ENCODE assay signal across 13 cellular contexts in the genomic region with DNA sequence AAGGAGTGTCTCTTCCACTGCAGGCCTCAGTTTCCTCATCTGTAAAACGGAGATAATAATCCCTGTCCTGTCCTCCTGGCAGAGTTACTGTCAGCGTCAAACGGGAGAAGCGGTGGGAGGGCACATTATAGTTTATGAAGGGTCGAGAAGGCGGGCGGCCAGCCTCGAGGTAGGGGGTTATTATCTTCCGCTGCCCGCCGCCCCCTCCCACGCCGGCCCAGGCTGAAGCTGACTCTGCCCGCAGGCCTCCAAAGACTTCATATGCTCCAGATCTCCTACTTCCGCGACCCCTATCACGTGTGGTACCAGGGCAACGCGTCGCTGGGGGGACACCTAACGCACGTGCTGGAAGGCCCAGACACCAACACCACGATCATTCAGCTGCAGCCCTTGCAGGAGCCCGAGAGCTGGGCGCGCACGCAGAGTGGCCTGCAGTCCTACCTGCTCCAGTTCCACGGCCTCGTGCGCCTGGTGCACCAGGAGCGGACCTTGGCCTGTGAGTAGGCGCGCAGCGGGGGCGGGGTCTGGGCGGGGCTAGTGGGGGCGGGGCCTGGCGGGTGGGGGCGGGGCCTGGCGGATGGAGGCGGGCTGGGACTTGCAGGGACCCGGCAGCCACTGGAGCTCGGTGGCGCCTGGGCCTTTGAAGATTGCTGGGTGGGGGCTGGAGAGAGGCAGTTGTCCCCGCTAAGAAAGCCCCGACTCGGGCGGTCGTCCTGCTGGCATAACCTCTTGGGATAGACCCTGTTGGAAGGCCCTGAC. TPM values are rescaled to one million over a fixed set of nuclear protein-coding genes. Genes with fewer than 3 reads are reported as not detected.
DNase-seq lines count a peak whose midpoint lies in the region; ATAC-seq and TF ChIP-seq lines count a peak whose summit lies in the region.
"Had no signal": no experiment of that assay in that cellular context is flagged by ENCODE, and none has a peak within 500 bp of the region (broad histone marks: within the 10 kb centered on the region; RNA-seq: fewer than 3 reads in every experiment).

No MANE protein-coding gene starts in this region.

- H4K20me1 ChIP-seq in neural progenitor cell (ENCODE audit: low read depth), result no peaks in the 10 kb centered on the region

- no peak overlapping the region for H3K9ac ChIP-seq in endodermal cell (ENCODE audit: extremely low read depth, low read length, poor library complexity, severe bottlenecking)
- H3K9ac ChIP-seq in neural progenitor cell, result no peak overlapping the region

- H3K4me1 Mint-ChIP-seq in endodermal cell (peaks cover 18% of the 10 kb centered on the region), neural progenitor cell (peaks cover 13% of the 10 kb centered on the region)

- 86 to 96% methylated on average over 17 to 46 of the region's 49 CpGs for WGBS in endodermal cell (ENCODE audit: insufficient coverage in 1 of 2, insufficient read length in 1 of 2), 2 experiments

- H3K9me3 ChIP-seq in BE2C (no peaks in the 10 kb centered on the region), endodermal cell (ENCODE audit: control insufficient read depth, low read length) (no peaks in the 10 kb centered on the region), neural progenitor cell (ENCODE audit: low read depth) (no peaks in the 10 kb centered on the region)

- H2AFZ ChIP-seq in neural progenitor cell (replicated peaks), result no peak overlapping the region

- H3K36me3 Mint-ChIP-seq in endodermal cell (ENCODE audit: low read depth) (no peaks in the 10 kb centered on the region), neural progenitor cell (no peaks in the 10 kb centered on the region)

- peaks cover 33% of the 10 kb centered on the region for H3K9me3 Mint-ChIP-seq in endodermal cell
- peaks cover 3% of the 10 kb centered on the region for H3K9me3 Mint-ChIP-seq in neural progenitor cell
- H3K9me3 Mint-ChIP-seq: immature natural killer cell had no signal

- H3K27ac ChIP-seq in endodermal cell (ENCODE audit: low read depth, low read length), result no peak overlapping the region
- H3K27ac ChIP-seq in neural progenitor cell, result no peak overlapping the region
- H3K27ac ChIP-seq: epithelial cell of prostate had no signal

- peak; percentile 79 for DNase-seq in BE2C
- peak; percentile 97 for DNase-seq in HuH-7 (ENCODE audit: low spot score)
- DNase-seq in endodermal cell, result peak; percentile 95
- peak; percentile 35 for DNase-seq in neural progenitor cell (ENCODE audit: low spot score)
- DNase-seq in NCI-H510A treated with DMSO at 0.1 percent for 48 hours (lab: John Stamatoyannopoulos, UW), result no peak
- DNase-seq in putamen (ENCODE audit: low spot score), result no peak
- DNase-seq in NCI-H774 (lab: John Stamatoyannopoulos, UW), result no peak
- DNase-seq: activated CD8-positive, alpha-beta memory T cell treated with anti-CD3 and anti-CD28 coated beads, Interleukin-2, amount 50 U/mL, for 4 hours; immature natural killer cell; NCI-H1436; stimulated activated CD4-positive, alpha-beta T cell treated with anti-CD3 and anti-CD28 coated beads, Interleukin-4, amount 100 ng/mL, for 1 hour had no signal

- ATAC-seq in GM21717 (IDR thresholded peaks at IDR 0.05; ENCODE audit: unreplicated experiment), result no peak

- no peak for TF ChIP-seq CTCF in BE2C (IDR thresholded peaks at IDR 0.05; ENCODE audit: low read depth, low read length)
- TF ChIP-seq CTCF in endodermal cell (conservative IDR thresholded peaks at IDR 0.05), result no peak
- TF ChIP-seq CTCF in neural progenitor cell (IDR thresholded peaks at IDR 0.05), result no peak

- no peak overlapping the region for H3K4me2 ChIP-seq in neural progenitor cell

- H3K27me3 ChIP-seq in BE2C (no peaks in the 10 kb centered on the region), endodermal cell (ENCODE audit: control insufficient read depth, insufficient read depth, low read length, poor library complexity, severe bottlenecking) (no peaks in the 10 kb centered on the region), neural progenitor cell (no peaks in the 10 kb centered on the region)

- H3K79me2 ChIP-seq in neural progenitor cell (ENCODE audit: low read depth), result no peaks in the 10 kb centered on the region

- H3K36me3 ChIP-seq in BE2C (no peaks in the 10 kb centered on the region), endodermal cell (ENCODE audit: control insufficient read depth, insufficient read depth, low read length) (no peaks in the 10 kb centered on the region), neural progenitor cell (no peaks in the 10 kb centered on the region)

- H3K27ac Mint-ChIP-seq in endodermal cell, result peak overlapping the region; percentile 76
- H3K27ac Mint-ChIP-seq in neural progenitor cell, result no peak overlapping the region
- H3K27ac Mint-ChIP-seq: immature natural killer cell had no signal

- H3K4me3 ChIP-seq in BE2C (ENCODE audit: low read depth, low read length) (no peak overlapping the region), endodermal cell (ENCODE audit: low read length) (no peak overlapping the region), neural progenitor cell (no peak overlapping the region)

- H3K27me3 Mint-ChIP-seq in endodermal cell (ENCODE audit: insufficient read depth) (peaks cover 34% of the 10 kb centered on the region), neural progenitor cell (ENCODE audit: insufficient read depth, low read depth) (peaks cover 6% of the 10 kb centered on the region)

- no peaks in the 10 kb centered on the region; the same call in none of the 2 replicates for H3K4me1 ChIP-seq in BE2C
- H3K4me1 ChIP-seq in endodermal cell (ENCODE audit: control insufficient read depth, insufficient read depth, low read length), result no peaks in the 10 kb centered on the region
- peaks cover 8% of the 10 kb centered on the region for H3K4me1 ChIP-seq in neural progenitor cell

- H3K4me3 Mint-ChIP-seq in endodermal cell, result peak overlapping the region; percentile 37
- no peak overlapping the region for H3K4me3 Mint-ChIP-seq in neural progenitor cell
- H3K4me3 Mint-ChIP-seq: immature natural killer cell had no signal

- peaks cover 7% of the 10 kb centered on the region for H3F3A ChIP-seq in neural progenitor cell (ENCODE audit: low read depth)

RNA-seq across cellular contexts. Expression of a gene that starts 2.8 kb away (rescaled TPM):
- 13.2 TPM for polyA plus RNA-seq in BE2C (2012; ENCODE audit: insufficient read depth, insufficient read length, low read depth)
- total RNA-seq in endodermal cell (1 to 10 TPM; 2.4 to 6.8 TPM), neural progenitor cell (ENCODE audit: low replicate concordance) (3.1 and 4.6 TPM in 2 replicates)
- 5.9 TPM for polyA plus RNA-seq in endodermal cell (2013, experiment 1 of 2)
- polyA plus RNA-seq in endodermal cell (2013, experiment 2 of 2), result 5.2 TPM

RNA-seq across cellular contexts. Expression of a gene that starts 27.5 kb away (rescaled TPM):
- polyA plus RNA-seq in BE2C (2012; ENCODE audit: insufficient read depth, insufficient read length, low read depth), result 11.8 TPM
- total RNA-seq in endodermal cell (10 to 100 TPM; 21.4 to 32.2 TPM), neural progenitor cell (ENCODE audit: low replicate concordance) (9.3 and 13.8 TPM in 2 replicates)
- polyA plus RNA-seq in endodermal cell (2013, experiment 1 of 2), result 13.0 TPM
- polyA plus RNA-seq in endodermal cell (2013, experiment 2 of 2), result 12.2 TPM

RNA-seq across cellular contexts. Expression of a gene that starts 51.9 kb away (rescaled TPM):
- 15.3 TPM for polyA plus RNA-seq in BE2C (2012; ENCODE audit: insufficient read depth, insufficient read length, low read depth)
- total RNA-seq in endodermal cell (1 to 10 TPM; 1.3 to 5.9 TPM), neural progenitor cell (ENCODE audit: low replicate concordance) (1.4 and 1.9 TPM in 2 replicates)
- polyA plus RNA-seq in endodermal cell (2013, experiment 1 of 2), result 2.7 TPM
- 1.6 TPM for polyA plus RNA-seq in endodermal cell (2013, experiment 2 of 2)

Comparison
In these comparisons a context has a peak if more than half of its experiments do, and no peak if none do; other contexts are left out.
1. DNase-seq: peak in BE2C (single experiment), HuH-7 (single experiment), endodermal cell (single experiment) and neural progenitor cell (single experiment); none in NCI-H510A treated with DMSO at 0.1 percent for 48 hours (single experiment), putamen (single experiment) and NCI-H774 (single experiment).